ENCODE assay signal across 18 cellular contexts in genomic region chr13:111421216-111421615, GRCh38.
DNase-seq lines count a peak whose midpoint lies in the region; ATAC-seq and TF ChIP-seq lines count a peak whose summit lies in the region.
"Had no signal": no experiment of that assay in that cellular context is flagged by ENCODE, and none has a peak within 500 bp of the region (broad histone marks: within the 10 kb centered on the region; RNA-seq: fewer than 3 reads in every experiment).

No MANE protein-coding gene starts in this region.

- H3K9me3 Mint-ChIP-seq in stimulated activated naive CD8-positive, alpha-beta T cell treated with anti-CD3 and anti-CD28 coated beads, Interleukin-15, amount 100 ng/mL, for 72 hours, result no peaks in the 10 kb centered on the region
- H3K9me3 Mint-ChIP-seq: CD4-positive, alpha-beta T cell; CD8-positive, alpha-beta T cell had no signal

- peak overlapping the region; percentile 80 for H2BK12ac ChIP-seq in neuronal stem cell (ENCODE audit: low read length)

- H3K18ac ChIP-seq in neuronal stem cell (ENCODE audit: low read length), result peak overlapping the region; percentile 73

- H3K36me3 ChIP-seq in neuronal stem cell (replicated peaks in 1 of 2; ENCODE audit: control insufficient read depth in 2 of 2, insufficient read depth in 2 of 2, low read length in 2 of 2), result no peaks in the 10 kb centered on the region
- no peaks in the 10 kb centered on the region for H3K36me3 ChIP-seq in upper lobe of right lung
- H3K36me3 ChIP-seq: BLaER1 treated with 17β-estradiol and CSF1 and Interleukin-3, amounts not matched to agents 10 nM and 100 nM had no signal

- no peaks in the 10 kb centered on the region for H3K4me1 Mint-ChIP-seq in stimulated activated naive CD8-positive, alpha-beta T cell treated with anti-CD3 and anti-CD28 coated beads, Interleukin-15, amount 100 ng/mL, for 72 hours
- H3K4me1 Mint-ChIP-seq: B cell had no signal

- H3K4me1 ChIP-seq in neuronal stem cell (ENCODE audit: control insufficient read depth in 2 of 2, insufficient read depth in 1 of 2, low read depth in 1 of 2, low read length in 2 of 2) (peaks cover 0 to 4% of the 10 kb centered on the region in 2 donors), upper lobe of right lung (no peaks in the 10 kb centered on the region)
- H3K4me1 ChIP-seq: A549, Caco-2 had no signal

- intact Hi-C loops in upper lobe of right lung (cut with DNase I), result no loop called here

- H3K27ac ChIP-seq in neuronal stem cell (replicated peaks; ENCODE audit: low read length) (no peak overlapping the region), upper lobe of right lung (no peak overlapping the region)
- H3K27ac ChIP-seq: 22Rv1; A549; BLaER1 treated with 17β-estradiol and CSF1 and Interleukin-3, amounts not matched to agents 10 nM and 100 nM; C4-2B had no signal

- H4K91ac ChIP-seq in neuronal stem cell (ENCODE audit: low read depth, low read length, poor library complexity), result no peak overlapping the region

- no peak for ATAC-seq in stimulated activated naive CD8-positive, alpha-beta T cell treated with anti-CD3 and anti-CD28 coated beads, Interleukin-15, amount 100 ng/mL, for 72 hours
- no peak for ATAC-seq in stimulated activated naive CD8-positive, alpha-beta T cell treated with anti-CD3 and anti-CD28 coated beads, Interleukin-15, Interleukin-2, amounts not matched to agents 100 U/mL and 50 U/mL, for 24 hours
- ATAC-seq in upper lobe of right lung, result peak; percentile 6
- ATAC-seq in GM21529 (IDR thresholded peaks at IDR 0.05; ENCODE audit: unreplicated experiment), result no peak
- ATAC-seq: A549; CD8-positive, alpha-beta T cell had no signal

- peak overlapping the region; percentile 95 for H2AK5ac ChIP-seq in neuronal stem cell (ENCODE audit: low read depth, low read length)

- H3K9ac ChIP-seq in neuronal stem cell (ENCODE audit: low read depth, low read length, poor library complexity), result peak overlapping the region; percentile 10
- H3K9ac ChIP-seq: BLaER1 treated with 17β-estradiol and CSF1 and Interleukin-3, amounts not matched to agents 10 nM and 100 nM had no signal

- no CpG with 5 or more reads among the region's 11 CpGs for WGBS in neuronal stem cell (ENCODE audit: extremely low coverage in 2 of 2, insufficient read length in 2 of 2, insufficient replicate concordance in 1 of 2), 2 donors

- H3K27me3 ChIP-seq in neuronal stem cell (ENCODE audit: control insufficient read depth in 3 of 3, insufficient read depth in 3 of 3, low read depth in 1 of 3, low read length in 3 of 3), result peaks cover 0 to 37% (median 0%) of the 10 kb centered on the region in 3 experiments
- H3K27me3 ChIP-seq in upper lobe of right lung, result peaks cover 8% of the 10 kb centered on the region
- H3K27me3 ChIP-seq: BLaER1 treated with 17β-estradiol and CSF1 and Interleukin-3, amounts not matched to agents 10 nM and 100 nM had no signal

- H3K79me1 ChIP-seq in neuronal stem cell (ENCODE audit: low read depth, low read length), result no peaks in the 10 kb centered on the region

- peak overlapping the region; percentile 93 for H2BK15ac ChIP-seq in neuronal stem cell (ENCODE audit: low read length)

- peak overlapping the region; percentile 10 to 46 for H3K27ac Mint-ChIP-seq in stimulated activated naive CD8-positive, alpha-beta T cell treated with anti-CD3 and anti-CD28 coated beads, Interleukin-15, amount 100 ng/mL, for 72 hours
- H3K27ac Mint-ChIP-seq: B cell; CD4-positive, alpha-beta T cell; CD8-positive, alpha-beta T cell had no signal

- H2BK5ac ChIP-seq in neuronal stem cell (ENCODE audit: low read length), result no peak overlapping the region

- H2AFZ ChIP-seq in neuronal stem cell (ENCODE audit: low read length), result no peak overlapping the region

- H3K27me3 Mint-ChIP-seq in stimulated activated naive CD8-positive, alpha-beta T cell treated with anti-CD3 and anti-CD28 coated beads, Interleukin-15, amount 100 ng/mL, for 72 hours, result peaks cover 16% of the 10 kb centered on the region
- H3K27me3 Mint-ChIP-seq: B cell; CD4-positive, alpha-beta T cell had no signal

- H4K8ac ChIP-seq in neuronal stem cell (ENCODE audit: low read depth, low read length), result no peak overlapping the region

- no peak overlapping the region for H2BK120ac ChIP-seq in neuronal stem cell (ENCODE audit: low read depth, low read length)

- no peak for DNase-seq in stimulated activated naive CD8-positive, alpha-beta T cell treated with anti-CD3 and anti-CD28 coated beads, Interleukin-15, amount 100 ng/mL, for 72 hours
- no peak for DNase-seq in stimulated activated naive CD8-positive, alpha-beta T cell treated with anti-CD3 and anti-CD28 coated beads, Interleukin-15, Interleukin-2, amounts not matched to agents 100 U/mL and 50 U/mL, for 24 hours
- DNase-seq in neuronal stem cell (ENCODE audit: low spot score) (no peak), upper lobe of right lung (no peak), NCI-H146 (lab: John Stamatoyannopoulos, UW) (no peak)
- DNase-seq: AML-193; Calu3; CD4-positive, alpha-beta T cell; CD8-positive, alpha-beta T cell; DMS79 treated with DMSO at 0.1 percent for 48 hours; GF-D8 had no signal

- H3K4ac ChIP-seq in neuronal stem cell (ENCODE audit: low read length), result no peak overlapping the region

- no peak overlapping the region for H3K14ac ChIP-seq in neuronal stem cell (ENCODE audit: low read length)

- H3K4me3 ChIP-seq in neuronal stem cell (ENCODE audit: low read length in 2 of 2), result no peak overlapping the region
- H3K4me3 ChIP-seq in upper lobe of right lung, result no peak overlapping the region
- H3K4me3 ChIP-seq: A549; BLaER1 treated with 17β-estradiol and CSF1 and Interleukin-3, amounts not matched to agents 10 nM and 100 nM had no signal

- H3K23ac ChIP-seq in neuronal stem cell (ENCODE audit: low read depth, low read length, poor library complexity), result peak overlapping the region; percentile 70

- no peak for TF ChIP-seq CTCF in upper lobe of right lung (IDR thresholded peaks at IDR 0.05)

- no peak overlapping the region for H3K4me3 Mint-ChIP-seq in stimulated activated naive CD8-positive, alpha-beta T cell treated with anti-CD3 and anti-CD28 coated beads, Interleukin-15, amount 100 ng/mL, for 72 hours
- H3K4me3 Mint-ChIP-seq: B cell; CD4-positive, alpha-beta T cell; CD8-positive, alpha-beta T cell had no signal

- H3K9me3 ChIP-seq in neuronal stem cell (replicated peaks in 1 of 2; ENCODE audit: control insufficient read depth in 2 of 2, insufficient read depth in 1 of 2, low read depth in 1 of 2, low read length in 2 of 2) (no peaks in the 10 kb centered on the region), upper lobe of right lung (no peaks in the 10 kb centered on the region)
- H3K9me3 ChIP-seq: A549; BLaER1 treated with 17β-estradiol and CSF1 and Interleukin-3, amounts not matched to agents 10 nM and 100 nM; Caco-2 had no signal

- H3K4me2 ChIP-seq in neuronal stem cell (ENCODE audit: insufficient read depth, low read length, poor library complexity, severe bottlenecking), result no peak overlapping the region
- H3K4me2 ChIP-seq: A549; BLaER1 treated with 17β-estradiol and CSF1 and Interleukin-3, amounts not matched to agents 10 nM and 100 nM had no signal
